Comparison of ENCODE assay signal across 8 cellular contexts in the genomic region with DNA sequence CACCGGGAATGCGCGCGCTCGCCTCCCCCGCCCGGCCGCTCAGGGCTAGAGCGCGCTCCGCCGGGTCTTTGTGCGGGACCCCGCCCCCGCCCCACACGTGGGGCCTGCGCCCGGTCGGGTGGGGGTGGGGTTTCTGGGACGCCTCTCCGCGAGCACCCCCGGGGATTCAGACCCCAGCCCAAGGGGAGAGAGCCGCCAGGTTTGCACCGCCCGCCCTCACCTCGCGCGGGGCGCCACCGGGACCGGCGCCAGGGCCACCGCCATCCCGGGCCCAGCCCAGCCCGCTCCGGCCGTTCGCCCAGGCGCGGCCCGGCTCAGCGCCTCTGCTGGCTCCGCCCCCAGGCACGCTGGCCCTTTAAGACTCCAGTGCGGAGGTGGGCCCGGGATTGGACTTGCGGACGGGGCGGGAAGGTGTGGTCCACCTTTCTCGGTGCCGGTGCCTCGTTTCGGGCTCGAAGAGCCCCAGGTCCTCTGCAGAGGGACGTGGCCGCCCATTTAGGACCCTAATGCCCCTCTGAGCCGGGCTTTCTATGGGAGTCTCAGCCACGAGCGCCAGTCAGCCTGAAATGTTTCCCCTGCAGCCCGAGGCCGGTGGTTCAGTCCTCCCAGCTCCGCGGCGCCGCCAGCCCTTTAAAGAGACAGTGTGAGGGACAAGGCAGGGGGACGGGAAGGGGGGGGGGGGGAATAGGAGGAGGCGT. TPM values are rescaled to one million over a fixed set of nuclear protein-coding genes. Genes with fewer than 3 reads are reported as not detected.
A peak's percentile ranks its signal among the peaks of the same experiment; 100 is the strongest.
DNase-seq lines count a peak whose midpoint lies in the region; FAIRE-seq and TF ChIP-seq lines count a peak whose summit lies in the region.

No MANE protein-coding gene starts in this region.

- DNase-seq in EL (peak; percentile 88), GOT3 (lab: John Stamatoyannopoulos, UW) (peak; percentile 73), LHCN-M2 (ENCODE audit: low read depth) (peak; percentile 85), SIG-M5 treated with dmso at 0.1 percent for 504 hours (lab: John Stamatoyannopoulos, UW; ENCODE audit: unreplicated experiment) (peak; percentile 84), frontal cortex (ENCODE audit: low spot score in 2 of 2) (peak; percentile 90 to 91)
- DNase-seq in activated naive CD4-positive, alpha-beta T cell (lab: John Stamatoyannopoulos, UW): peak; percentile 74 to 79 (median 78)

- H3K27ac ChIP-seq in neutrophil: peak overlapping the region; percentile 95
- H3K27ac ChIP-seq in subcutaneous abdominal adipose tissue (ENCODE audit: low read depth, low read length): peak overlapping the region; percentile 86

- H3K4me1 ChIP-seq in neutrophil (ENCODE audit: control insufficient read depth in 1 of 2, insufficient read depth in 1 of 2, low read depth in 1 of 2, low read length in 1 of 2) (peaks cover 80 to 94% of the 10 kb centered on the region in 2 experiments), subcutaneous abdominal adipose tissue (ENCODE audit: control insufficient read depth in 5 of 5, insufficient read depth in 5 of 5, low read length in 5 of 5) (peaks cover 29 to 84% (median 77%) of the 10 kb centered on the region in 5 donors)

- no peaks in the 10 kb centered on the region for H3K27me3 ChIP-seq in neutrophil
- H3K27me3 ChIP-seq in subcutaneous abdominal adipose tissue (ENCODE audit: control insufficient read depth in 5 of 5, insufficient read depth in 4 of 5, low read length in 5 of 5): no peaks in the 10 kb centered on the region

- H3K4me3 ChIP-seq in neutrophil (ENCODE audit: low read depth in 1 of 2, low read length in 1 of 2): peak overlapping the region; percentile 72 to 77
- H3K4me3 ChIP-seq in subcutaneous abdominal adipose tissue (ENCODE audit: low read depth in 1 of 5, low read length in 5 of 5): peak overlapping the region; percentile 59 to 95 (median 79)

- FAIRE-seq in frontal cortex (lab: Jason Lieb, UNC): no peak

- H3K9ac ChIP-seq in subcutaneous abdominal adipose tissue (ENCODE audit: low read length in 5 of 5): peak overlapping the region in 4 of 5 donors; percentile 75 to 95 (median 84)

- H3K9me3 ChIP-seq in neutrophil: no peaks in the 10 kb centered on the region
- no peaks in the 10 kb centered on the region for H3K9me3 ChIP-seq in subcutaneous abdominal adipose tissue (ENCODE audit: control insufficient read depth in 5 of 5, low read length in 5 of 5)

- TF ChIP-seq CTCF in neutrophil (IDR thresholded peaks at IDR 0.05): peak; percentile 78

- H3K36me3 ChIP-seq in neutrophil (peaks cover 11% of the 10 kb centered on the region), subcutaneous abdominal adipose tissue (ENCODE audit: control insufficient read depth in 5 of 5, insufficient read depth in 5 of 5, low read length in 5 of 5) (peaks cover 0 to 49% (median 44%) of the 10 kb centered on the region in 5 donors)

RNA-seq across cellular contexts. Expression of a gene that starts 1.2 kb away (rescaled TPM):
- 106 and 145 TPM in 2 replicates for total RNA-seq in LHCN-M2 (2014; rRNA removed)
- polyA plus RNA-seq in LHCN-M2 (2012): 41.0 TPM
- 35.9 TPM for total RNA-seq in frontal cortex

RNA-seq across cellular contexts. Expression of a gene that starts 6.7 kb away (rescaled TPM):
- total RNA-seq in LHCN-M2 (2014; rRNA removed): 23.7 and 37.8 TPM in 2 replicates
- polyA plus RNA-seq in LHCN-M2 (2012): 24.9 TPM
- total RNA-seq in frontal cortex: 16.7 TPM

RNA-seq across cellular contexts. Expression of a gene that starts 17.9 kb away (rescaled TPM):
- total RNA-seq in LHCN-M2 (2014; rRNA removed) (0.23 and 0.32 TPM in 2 replicates), frontal cortex (0.41 TPM)
- polyA plus RNA-seq in LHCN-M2 (2012): 0.30 TPM

RNA-seq across cellular contexts. Expression of a gene that starts 19.3 kb away (rescaled TPM):
- total RNA-seq in LHCN-M2 (2014; rRNA removed): 26.3 and 32.4 TPM in 2 replicates
- polyA plus RNA-seq in LHCN-M2 (2012): 33.2 TPM
- total RNA-seq in frontal cortex: 12.6 TPM

RNA-seq across cellular contexts. Expression of a gene that starts 22.1 kb away (rescaled TPM):
- total RNA-seq in LHCN-M2 (2014; rRNA removed) (4.2 and 6.9 TPM in 2 replicates), frontal cortex (3.7 TPM)
- 3.7 TPM for polyA plus RNA-seq in LHCN-M2 (2012)

Comparison
In these comparisons a context has a peak if more than half of its experiments do, and no peak if none do; other contexts are left out.
1. Peak in every context shown above with its lines: DNase-seq, H3K4me3 ChIP-seq and H3K27ac ChIP-seq.